ENCODE assay signal across 10 cellular contexts in genomic region chr14:91149462-91149861, GRCh38. TPM values are rescaled to one million over a fixed set of nuclear protein-coding genes. Genes with fewer than 3 reads are reported as not detected.
DNase-seq lines count a peak whose midpoint lies in the region; ATAC-seq and TF ChIP-seq lines count a peak whose summit lies in the region.
"Had no signal": no experiment of that assay in that cellular context is flagged by ENCODE, and none has a peak within 500 bp of the region (broad histone marks: within the 10 kb centered on the region; RNA-seq: fewer than 3 reads in every experiment).

No MANE protein-coding gene starts in this region.

- DNase-seq in DMS79 (lab: John Stamatoyannopoulos, UW) (peak; percentile 91), SJCRH30 (peak; percentile 55 to 73), fibroblast of mammary gland (ENCODE audit: low read depth) (peak; percentile 100), posterior vena cava (ENCODE audit: low spot score) (peak; percentile 42), NCI-H1436 treated with DMSO at 0.1 percent for 48 hours (lab: John Stamatoyannopoulos, UW) (no peak)
- DNase-seq in stimulated activated CD4-positive, alpha-beta T cell treated with anti-CD3 and anti-CD28 coated beads, Interleukin-1b, Interleukin-23, amount 100 ng/mL, for 48 hours = no peak
- no peak for DNase-seq in effector CD4-positive, alpha-beta T cell
- DNase-seq: NCI-H526 had no signal

- H3K27me3 ChIP-seq in SJCRH30 = no peaks in the 10 kb centered on the region

- H3K36me3 ChIP-seq in SJCRH30 = 0 out of 2 replicates have a peak, but pooled peaks cover 2% of the 10 kb centered on the region

- no peak for TF ChIP-seq CTCF in fibroblast of mammary gland (conservative IDR thresholded peaks at IDR 0.05; ENCODE audit: control insufficient read depth, insufficient read depth, low read depth, low read length)

- no peak overlapping the region for H3K4me3 ChIP-seq in SJCRH30
- H3K4me3 ChIP-seq in fibroblast of mammary gland (ENCODE audit: control insufficient read depth, low read depth, low read length) = no peak overlapping the region
- H3K4me3 ChIP-seq: coronary artery had no signal

- intact Hi-C loops in posterior vena cava (cut with DNase I) = no loop called here

- no peaks in the 10 kb centered on the region for H3K9me3 ChIP-seq in SJCRH30 (replicated peaks)

- ATAC-seq in HG02885 (IDR thresholded peaks at IDR 0.05; ENCODE audit: poor library complexity, unreplicated experiment) = no peak

- peaks cover 8% of the 10 kb centered on the region for H3K4me1 ChIP-seq in SJCRH30

- peak overlapping the region; percentile 28 for H3K27ac ChIP-seq in SJCRH30

RNA-seq across cellular contexts. Expression of gene DGLUCY, which starts 35.6 kb away (rescaled TPM):
- 26.4 and 28.1 TPM in 2 replicates for total RNA-seq in SJCRH30 (2014; rRNA removed; shearing (Covaris generic))
- 10 to 100 TPM; 36.2 to 44.4 TPM for total RNA-seq in posterior vena cava

Comparison
In these comparisons a context has a peak if more than half of its experiments do, and no peak if none do; other contexts are left out.
1. DNase-seq: peak in DMS79 (single experiment), SJCRH30 (2 of 2), fibroblast of mammary gland (single experiment) and posterior vena cava (single experiment); none in stimulated activated CD4-positive, alpha-beta T cell treated with anti-CD3 and anti-CD28 coated beads, Interleukin-1b, Interleukin-23, amount 100 ng/mL, for 48 hours (single experiment), effector CD4-positive, alpha-beta T cell (single experiment) and NCI-H1436 treated with DMSO at 0.1 percent for 48 hours (single experiment).